In the genomic region with DNA sequence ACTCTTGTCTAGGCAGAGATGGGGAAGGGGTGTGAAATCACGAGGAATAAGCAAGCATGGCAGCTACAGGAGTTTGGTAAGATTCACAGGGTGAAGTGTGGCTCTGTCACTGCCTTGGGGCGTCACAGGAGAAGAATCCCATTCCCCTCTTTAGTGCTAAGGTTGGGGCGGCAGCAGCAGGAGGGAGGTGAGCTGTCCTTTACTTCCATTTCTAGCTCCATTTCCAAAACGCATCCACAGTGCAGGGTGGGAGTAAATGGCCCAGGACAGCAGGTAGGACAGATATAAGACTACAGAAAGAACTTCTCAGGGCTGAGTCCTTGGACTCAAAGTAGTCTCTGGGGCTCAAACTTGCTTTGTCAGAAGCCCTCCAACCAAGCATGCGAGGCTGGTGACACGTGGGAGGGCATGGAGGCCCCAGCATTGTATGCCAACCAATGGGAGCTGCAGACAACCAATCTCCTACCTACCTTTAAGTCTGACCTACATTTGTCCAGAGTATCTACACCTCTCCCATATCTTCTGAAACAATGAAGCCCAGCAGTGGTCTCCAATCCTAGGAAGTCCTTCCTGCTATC, we compare ENCODE assay signal across 10 cellular contexts. TPM values are rescaled to one million over a fixed set of nuclear protein-coding genes. Genes with fewer than 3 reads are reported as not detected.
A peak's percentile ranks its signal among the peaks of the same experiment; 100 is the strongest.
DNase-seq lines count a peak whose midpoint lies in the region; ATAC-seq, FAIRE-seq and TF ChIP-seq lines count a peak whose summit lies in the region.
"Had no signal": no experiment of that assay in that cellular context is flagged by ENCODE, and none has a peak within 500 bp of the region (broad histone marks: within the 10 kb centered on the region; RNA-seq: fewer than 3 reads in every experiment).

No MANE protein-coding gene starts in this region.

- no peak overlapping the region for H2AFZ ChIP-seq in GM12878 (ENCODE audit: control insufficient read depth, low read depth, low read length)

- peaks cover 100% of the 10 kb centered on the region for H3K79me2 ChIP-seq in GM12878 (ENCODE audit: control insufficient read depth, insufficient read depth, low read length)

- peaks cover 100% of the 10 kb centered on the region for H3K4me1 Mint-ChIP-seq in stimulated activated naive CD8-positive, alpha-beta T cell treated with anti-CD3 and anti-CD28 coated beads, Interleukin-15, Interleukin-2, amounts not matched to agents 100 ng/mL and 50 ng/mL, for 24 hours (ENCODE audit: low read depth)
- H3K4me1 Mint-ChIP-seq in natural killer cell, result peaks cover 90 to 98% of the 10 kb centered on the region in 2 donors

- H3K4me1 ChIP-seq in GM12878 (ENCODE audit: control insufficient read depth, insufficient read depth, low read length) (peaks cover 91% of the 10 kb centered on the region), vagina (peaks cover 100% of the 10 kb centered on the region)

- peak overlapping the region; percentile 82 for H3K4me2 ChIP-seq in GM12878 (ENCODE audit: control insufficient read depth, insufficient read depth)

- H3K36me3 ChIP-seq in GM12878 (ENCODE audit: control insufficient read depth in 2 of 2, insufficient read depth in 2 of 2, low read length in 1 of 2), result peaks cover 2 to 7% of the 10 kb centered on the region in 2 experiments; a peak in 2 of 4 replicates
- H3K36me3 ChIP-seq in vagina, result no peaks in the 10 kb centered on the region

- POLR2A ChIA-PET in GM12878 (lab: Charles Lee), result interaction anchor here (0.6 to 23.9 kb wide), 8 partner anchors 11 to 328 kb away, joined by 4 to 630 read pairs (median 8); a partner anchor contains a TSS

- no peak for DNase-seq in stimulated activated naive CD8-positive, alpha-beta T cell treated with anti-CD3 and anti-CD28 coated beads, Interleukin-15, Interleukin-2, amounts not matched to agents 100 U/mL and 50 U/mL, for 24 hours
- DNase-seq in GM12878 (ENCODE audit: low read depth, low spot score) (no peak), natural killer cell (no peak), vagina (ENCODE audit: extremely low spot score in 2 of 2) (no peak), DMS79 (lab: John Stamatoyannopoulos, UW) (no peak), NCI-H2171 treated with DMSO at 0.1 percent for 48 hours (lab: John Stamatoyannopoulos, UW) (no peak), LoVo (ENCODE audit: low spot score) (no peak)
- DNase-seq: SW 1271 had no signal

- TF ChIP-seq EP300 in GM12878 (IDR thresholded peaks at IDR 0.05; ENCODE audit: borderline replicate concordance in 1 of 2, control insufficient read depth in 1 of 2, low read depth in 2 of 2, low read length in 2 of 2), result no peak

- H3K9me3 ChIP-seq in GM12878 (replicated peaks; ENCODE audit: control insufficient read depth, insufficient read depth, low read length) (no peaks in the 10 kb centered on the region), vagina (no peaks in the 10 kb centered on the region)

- 0% methylated on average over 6 of the region's 6 CpGs for WGBS in GM12878 (ENCODE audit: insufficient coverage, insufficient replicate concordance, low lambda C conversion rate, missing lambda C conversion rate)

- TF ChIP-seq RAD21 in GM12878 (IDR thresholded peaks at IDR 0.05; ENCODE audit: insufficient read depth, low read depth, low read length), result no peak

- no peak for FAIRE-seq in GM12878 (lab: Jason Lieb, UNC)
- FAIRE-seq: H54 had no signal

- in situ Hi-C loops in GM12878 (cut with MboI), result no loop called here

- RAD21 ChIA-PET in GM12878 (lab: Charles Lee; ENCODE audit: unreplicated experiment), result interaction anchor here (0.5 to 13.6 kb wide), 12 partner anchors 6 to 344 kb away, joined by 3 to 323 read pairs (median 8); a partner anchor contains a TSS

- peaks cover 15% of the 10 kb centered on the region for H3K36me3 Mint-ChIP-seq in stimulated activated naive CD8-positive, alpha-beta T cell treated with anti-CD3 and anti-CD28 coated beads, Interleukin-15, Interleukin-2, amounts not matched to agents 100 ng/mL and 50 ng/mL, for 24 hours (ENCODE audit: low read depth)
- no peaks in the 10 kb centered on the region for H3K36me3 Mint-ChIP-seq in natural killer cell

- TF ChIP-seq CTCF in GM12878 (IDR thresholded peaks at IDR 0.05 in 2 of 3, conservative IDR thresholded peaks at IDR 0.05 in 1 of 3; ENCODE audit: control insufficient read depth in 2 of 3, extremely low read depth in 1 of 3, insufficient read depth in 1 of 3, low read depth in 3 of 3, low read length in 3 of 3), result no peak
- no peak for TF ChIP-seq CTCF in natural killer cell (IDR thresholded peaks at IDR 0.05)
- TF ChIP-seq CTCF in vagina (IDR thresholded peaks at IDR 0.05), result no peak

- H3K4me3 ChIP-seq in GM12878, result peak overlapping the region; percentile 73
- peak overlapping the region in 1 of 2 donors; percentile 3 for H3K4me3 ChIP-seq in vagina

- SMC1A ChIA-PET in GM12878 (lab: Charles Lee; ENCODE audit: uncharacterized antibody, unreplicated experiment), result interaction anchor here (0.6 to 21.2 kb wide), 7 partner anchors 10 to 47 kb away, joined by 3 to 460 read pairs (median 5); a partner anchor contains a TSS

- peak overlapping the region; percentile 79 for H3K9ac ChIP-seq in GM12878 (ENCODE audit: control insufficient read depth, insufficient read depth, low read length)

- TF ChIP-seq POLR2A in GM12878 (IDR thresholded peaks at IDR 0.05; ENCODE audit: low read depth, low read length) (peak; percentile 13; the same call in 1 of the 2 replicates), vagina (IDR thresholded peaks at IDR 0.05) (no peak)

- intact Hi-C loops in GM12878 (cut with micrococcal nuclease; ENCODE audit: unreplicated experiment) (no loop called here), natural killer cell (cut with micrococcal nuclease) (no loop called here), vagina (cut with DNase I) (no loop called here)

- H3K27ac ChIP-seq in GM12878 (ENCODE audit: control insufficient read depth, insufficient read depth) (peak overlapping the region; percentile 96), vagina (peak overlapping the region; percentile 99)

- H3K27me3 Mint-ChIP-seq in stimulated activated naive CD8-positive, alpha-beta T cell treated with anti-CD3 and anti-CD28 coated beads, Interleukin-15, Interleukin-2, amounts not matched to agents 100 ng/mL and 50 ng/mL, for 24 hours, result no peaks in the 10 kb centered on the region
- H3K27me3 Mint-ChIP-seq in natural killer cell (ENCODE audit: low read depth in 2 of 2), result no peaks in the 10 kb centered on the region

- no peak for ATAC-seq in stimulated activated naive CD8-positive, alpha-beta T cell treated with anti-CD3 and anti-CD28 coated beads, Interleukin-15, Interleukin-2, amounts not matched to agents 100 U/mL and 50 U/mL, for 24 hours
- ATAC-seq in GM12878, result peak; percentile 7
- ATAC-seq in natural killer cell, result no peak

- H3K9me3 Mint-ChIP-seq in stimulated activated naive CD8-positive, alpha-beta T cell treated with anti-CD3 and anti-CD28 coated beads, Interleukin-15, Interleukin-2, amounts not matched to agents 100 ng/mL and 50 ng/mL, for 24 hours, result no peaks in the 10 kb centered on the region
- no peaks in the 10 kb centered on the region for H3K9me3 Mint-ChIP-seq in natural killer cell

- H3K27ac Mint-ChIP-seq in stimulated activated naive CD8-positive, alpha-beta T cell treated with anti-CD3 and anti-CD28 coated beads, Interleukin-15, Interleukin-2, amounts not matched to agents 100 ng/mL and 50 ng/mL, for 24 hours, result peak overlapping the region; percentile 82
- peak overlapping the region; percentile 89 to 97 for H3K27ac Mint-ChIP-seq in natural killer cell

- peak overlapping the region; percentile 72 for H3K4me3 Mint-ChIP-seq in stimulated activated naive CD8-positive, alpha-beta T cell treated with anti-CD3 and anti-CD28 coated beads, Interleukin-15, Interleukin-2, amounts not matched to agents 100 ng/mL and 50 ng/mL, for 24 hours
- peak overlapping the region; percentile 73 for H3K4me3 Mint-ChIP-seq in natural killer cell

- CTCF ChIA-PET in GM12878 (lab: Yijun Ruan, JAX), result interaction anchor here (0.6 to 8.0 kb wide), 8 partner anchors 9 to 112 kb away, joined by 3 to 175 read pairs (median 18); a partner anchor contains a TSS

- H4K20me1 ChIP-seq in GM12878 (ENCODE audit: control insufficient read depth, insufficient read depth), result no peaks in the 10 kb centered on the region

- H3K27me3 ChIP-seq in GM12878 (replicated peaks in 1 of 2; ENCODE audit: control insufficient read depth in 2 of 2, insufficient read depth in 2 of 2, low read length in 1 of 2) (no peaks in the 10 kb centered on the region), vagina (no peaks in the 10 kb centered on the region)

- no TSS peak for BruUV-seq in GM12878 (replicated peaks; lab: Mats Ljungman, UMichigan)

TF ChIP-seq in GM12878, 131 proteins besides CTCF, POLR2A, EP300 and RAD21 (continues in another document):
- TF ChIP-seq, protein P1, sequence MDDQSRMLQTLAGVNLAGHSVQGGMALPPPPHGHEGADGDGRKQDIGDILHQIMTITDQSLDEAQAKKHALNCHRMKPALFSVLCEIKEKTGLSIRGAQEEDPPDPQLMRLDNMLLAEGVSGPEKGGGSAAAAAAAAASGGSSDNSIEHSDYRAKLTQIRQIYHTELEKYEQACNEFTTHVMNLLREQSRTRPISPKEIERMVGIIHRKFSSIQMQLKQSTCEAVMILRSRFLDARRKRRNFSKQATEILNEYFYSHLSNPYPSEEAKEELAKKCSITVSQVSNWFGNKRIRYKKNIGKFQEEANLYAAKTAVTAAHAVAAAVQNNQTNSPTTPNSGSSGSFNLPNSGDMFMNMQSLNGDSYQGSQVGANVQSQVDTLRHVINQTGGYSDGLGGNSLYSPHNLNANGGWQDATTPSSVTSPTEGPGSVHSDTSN (IDR thresholded peaks at IDR 0.05; ENCODE audit: insufficient replicate concordance, low read depth, low read length), result no peak

RNA-seq across cellular contexts. Expression of a gene that starts 8.5 kb away (rescaled TPM):
- total RNA-seq in GM12878 (2013; cell fraction: nucleolus; rRNA removed), result 44.6 and 59.9 TPM in 2 replicates
- total RNA-seq in GM12878 (2014; rRNA removed) (13.8 and 17.1 TPM in 2 replicates), GM12878 (2014; rRNA removed; fragmentation: Illumina TruSeq; extraction: Trizol) (8.1 and 9.1 TPM in 2 replicates), GM12878 (2021) (47.3 and 53.0 TPM in 2 replicates), natural killer cell (100 to 1,000 TPM; 232 to 298 (median 284) TPM), vagina (33.9 TPM)
- 10.6 TPM for polyA plus RNA-seq in GM12878 (2011; ENCODE audit: low read depth)
- polyA plus RNA-seq in GM12878 (2011; rRNA removed) (4.7 and 12.0 TPM in 2 replicates), GM12878 (2014; fragmentation: Illumina TruSeq; extraction: Trizol) (11.2 and 16.5 TPM in 2 replicates), GM12878 (2014; fragmentation: Nextera tagmentation; extraction: Ambion mirVana) (1 to 10 TPM in 1 of 2 experiments, under 1 TPM in 1; 0.61 to 1.3 TPM), GM12878 (2014; rRNA removed) (23.7 and 26.4 TPM in 2 replicates), GM12878 (2016; fragmentation: Nextera tagmentation; extraction: Ambion mirVana) (10 to 100 TPM; 38.2 to 44.2 TPM)
- polyA plus RNA-seq in GM12878 (2011; cell fraction: cytosol; rRNA removed), result 16.5 and 18.1 TPM in 2 replicates
- polyA plus RNA-seq in GM12878 (2011; cell fraction: nucleus; rRNA removed), result 34.0 and 52.7 TPM in 2 replicates
- polyA plus RNA-seq in GM12878 (2012), result 27.0 and 28.1 TPM in 2 replicates
- 13.3 and 13.9 TPM in 2 replicates for polyA minus RNA-seq in GM12878 (2011; rRNA and poly(A)+ RNA removed)
- polyA minus RNA-seq in GM12878 (2011; cell fraction: cytosol; rRNA and poly(A)+ RNA removed), result 14.3 and 15.9 TPM in 2 replicates
- 11.0 and 24.5 TPM in 2 replicates for polyA minus RNA-seq in GM12878 (2011; cell fraction: nucleus; rRNA and poly(A)+ RNA removed)
